Comparison of ENCODE assay signal across 21 cellular contexts in the genomic region with DNA sequence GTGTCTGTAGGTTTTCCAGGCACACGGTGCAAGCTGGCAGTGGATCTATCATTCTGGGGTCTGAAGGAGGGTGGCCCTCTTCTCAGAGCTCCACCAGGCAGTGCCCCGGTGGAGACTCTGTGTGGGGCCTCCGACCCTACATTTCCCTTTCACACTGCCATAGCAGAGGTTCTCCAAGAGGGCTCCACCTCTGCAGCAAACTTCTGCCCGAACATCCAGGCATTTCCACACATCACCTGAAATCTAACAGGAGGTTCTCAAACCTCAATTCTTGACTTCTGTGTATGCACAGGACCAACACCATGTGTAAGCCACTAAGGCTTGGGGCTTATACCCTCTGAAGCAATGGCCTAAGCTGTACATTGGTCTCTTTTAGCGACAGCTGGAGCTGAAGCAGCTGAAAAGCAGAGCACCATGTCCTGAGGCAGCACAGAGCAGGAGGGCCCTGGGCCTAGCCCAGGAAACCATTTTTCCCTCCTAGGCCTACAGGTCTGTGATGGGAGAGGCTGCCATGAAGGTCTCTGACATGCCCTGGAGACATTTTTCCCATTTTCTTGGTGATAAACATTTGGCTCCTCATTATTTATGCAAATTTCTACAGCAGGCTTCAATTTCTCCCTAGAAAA.
DNase-seq lines count a peak whose midpoint lies in the region; ATAC-seq, FAIRE-seq and TF ChIP-seq lines count a peak whose summit lies in the region.
"Had no signal": no experiment of that assay in that cellular context is flagged by ENCODE, and none has a peak within 500 bp of the region (broad histone marks: within the 10 kb centered on the region; RNA-seq: fewer than 3 reads in every experiment).

No MANE protein-coding gene starts in this region.

- intact Hi-C loops in activated naive CD4-positive, alpha-beta T cell treated with anti-CD3 and anti-CD28 coated beads for 36 hours (cut with micrococcal nuclease), result loop anchor here (1.0 kb wide), 1 partner anchor 14 kb away; no protein-coding TSS in a partner anchor
- intact Hi-C loops in K562 (cut with micrococcal nuclease) (no loop called here), sigmoid colon (cut with DNase I) (no loop called here)

- H4K8ac ChIP-seq in H9 (replicated peaks; ENCODE audit: insufficient read length, low read depth, low read length), result no peak overlapping the region

- no peak for TF ChIP-seq POLR2A in K562 (conservative IDR thresholded peaks at IDR 0.05)
- TF ChIP-seq POLR2A in sigmoid colon (IDR thresholded peaks at IDR 0.05), result no peak

- no peak overlapping the region for H3K27ac Mint-ChIP-seq in activated naive CD4-positive, alpha-beta T cell treated with anti-CD3 and anti-CD28 coated beads for 36 hours
- no peak overlapping the region for H3K27ac Mint-ChIP-seq in activated naive CD4-positive, alpha-beta T cell treated with anti-CD3 and anti-CD28 coated beads, Interleukin-2, amount 10 ng/mL, durations not matched to agents 7 days and 5 days
- H3K27ac Mint-ChIP-seq in H9, result no peak overlapping the region
- H3K27ac Mint-ChIP-seq: CD8-positive, alpha-beta T cell had no signal

- no peak for TF ChIP-seq RAD21 in K562 (CRISPR knock-in tag; conservative IDR thresholded peaks at IDR 0.05 in 1 of 2, IDR thresholded peaks at IDR 0.05 in 1 of 2)

- H3K79me2 ChIP-seq in H9 (ENCODE audit: insufficient read depth, low read length) (no peaks in the 10 kb centered on the region), K562 (ENCODE audit: control insufficient read depth, insufficient read depth, low read length) (no peaks in the 10 kb centered on the region)

- H3K27me3 Mint-ChIP-seq in activated naive CD4-positive, alpha-beta T cell treated with anti-CD3 and anti-CD28 coated beads for 36 hours (ENCODE audit: low read depth), result peaks cover 2% of the 10 kb centered on the region
- H3K27me3 Mint-ChIP-seq in activated naive CD4-positive, alpha-beta T cell treated with anti-CD3 and anti-CD28 coated beads, Interleukin-2, amount 10 ng/mL, durations not matched to agents 7 days and 5 days, result peaks cover 6% of the 10 kb centered on the region
- H3K27me3 Mint-ChIP-seq in H9 (ENCODE audit: low read depth), result peaks cover 26% of the 10 kb centered on the region

- no peak overlapping the region for H4K91ac ChIP-seq in H9 (ENCODE audit: insufficient read length, low read depth, low read length)

- H2BK15ac ChIP-seq in H9 (ENCODE audit: low read depth, low read length), result no peak overlapping the region

- TF ChIP-seq EP300 in K562 (IDR thresholded peaks at IDR 0.05; ENCODE audit: low read length) (no peak), sigmoid colon (IDR thresholded peaks at IDR 0.05) (no peak)

- H3K27ac ChIP-seq in H9 (ENCODE audit: insufficient read length, low read depth, low read length), result no peak overlapping the region
- no peak overlapping the region for H3K27ac ChIP-seq in K562 (ENCODE audit: extremely low read depth, low read depth, low read length)
- no peak overlapping the region for H3K27ac ChIP-seq in sigmoid colon

- FAIRE-seq in K562 (lab: Jason Lieb, UNC), result no peak
- FAIRE-seq: GM12892 had no signal

- no peak overlapping the region for H4K5ac ChIP-seq in H9 (ENCODE audit: insufficient read length, low read depth, low read length)

- H3K36me3 ChIP-seq in K562 (ENCODE audit: control insufficient read depth, insufficient read depth, low read length) (no peaks in the 10 kb centered on the region), sigmoid colon (no peaks in the 10 kb centered on the region)
- H3K36me3 ChIP-seq: MG63 had no signal

- TF ChIP-seq CTCF in H9 (conservative IDR thresholded peaks at IDR 0.05) (no peak), K562 (IDR thresholded peaks at IDR 0.05 in 2 of 3, conservative IDR thresholded peaks at IDR 0.05 in 1 of 3; ENCODE audit: insufficient read depth in 2 of 3, low read depth in 1 of 3, low read length in 3 of 3) (no peak), sigmoid colon (IDR thresholded peaks at IDR 0.05) (no peak)

- H2BK5ac ChIP-seq in H9 (ENCODE audit: insufficient read length, low read length), result no peak overlapping the region

- H3K9me3 Mint-ChIP-seq in activated naive CD4-positive, alpha-beta T cell treated with anti-CD3 and anti-CD28 coated beads for 36 hours, result peaks cover 33% of the 10 kb centered on the region
- peaks cover 28% of the 10 kb centered on the region for H3K9me3 Mint-ChIP-seq in activated naive CD4-positive, alpha-beta T cell treated with anti-CD3 and anti-CD28 coated beads, Interleukin-2, amount 10 ng/mL, durations not matched to agents 7 days and 5 days
- peaks cover 53 to 60% of the 10 kb centered on the region in 2 experiments for H3K9me3 Mint-ChIP-seq in H9

- peaks cover 7% of the 10 kb centered on the region for H3K4me1 Mint-ChIP-seq in activated naive CD4-positive, alpha-beta T cell treated with anti-CD3 and anti-CD28 coated beads for 36 hours (ENCODE audit: low read depth)
- no peaks in the 10 kb centered on the region for H3K4me1 Mint-ChIP-seq in activated naive CD4-positive, alpha-beta T cell treated with anti-CD3 and anti-CD28 coated beads, Interleukin-2, amount 10 ng/mL, durations not matched to agents 7 days and 5 days
- H3K4me1 Mint-ChIP-seq in H9, result peaks cover 30 to 39% of the 10 kb centered on the region in 2 experiments

- no peak overlapping the region for H2BK12ac ChIP-seq in H9 (ENCODE audit: insufficient read length, low read depth, low read length)

- H3K4me2 ChIP-seq in H9 (ENCODE audit: insufficient read depth, insufficient read length, low read length), result no peak overlapping the region
- H3K4me2 ChIP-seq in K562 (ENCODE audit: insufficient read depth, low read length), result no peak overlapping the region

- CTCF ChIA-PET in activated naive CD4-positive, alpha-beta T cell treated with anti-CD3 and anti-CD28 coated beads for 36 hours (lab: Charles Lee), result no interaction called here
- CTCF ChIA-PET in activated naive CD4-positive, alpha-beta T cell treated with anti-CD3 and anti-CD28 coated beads, Interleukin-2, amount 10 ng/mL, durations not matched to agents 7 days and 5 days (lab: Charles Lee), result no interaction called here
- CTCF ChIA-PET in K562 (lab: Yijun Ruan, JAX; ENCODE audit: low intra/inter-chr PET ratio), result no interaction called here

- H3T11ph ChIP-seq in H9 (ENCODE audit: low read length), result no peak overlapping the region

- no peak overlapping the region for H2BK120ac ChIP-seq in H9 (ENCODE audit: low read depth, low read length, poor library complexity, severe bottlenecking)

- no peak overlapping the region for H2AK5ac ChIP-seq in H9 (ENCODE audit: insufficient read length, low read length)

- H3K23me2 ChIP-seq in H9 (ENCODE audit: insufficient read length, low read depth, low read length, poor library complexity, severe bottlenecking), result peaks cover 8% of the 10 kb centered on the region

- H4K20me1 ChIP-seq in H9 (ENCODE audit: control insufficient read depth, insufficient read depth, insufficient read length), result no peaks in the 10 kb centered on the region
- H4K20me1 ChIP-seq in K562 (replicated peaks; ENCODE audit: control insufficient read depth, insufficient read depth, low read length), result no peaks in the 10 kb centered on the region

- no peak overlapping the region for H3K14ac ChIP-seq in H9 (ENCODE audit: insufficient read depth, low read length)

- POLR2A ChIA-PET in K562 (lab: Yijun Ruan, JAX), result no interaction called here

- no peaks in the 10 kb centered on the region for H3K27me3 ChIP-seq in H9 (ENCODE audit: insufficient read depth, low read length)
- H3K27me3 ChIP-seq in K562 (ENCODE audit: control insufficient read depth in 2 of 2, insufficient read depth in 2 of 2, low read length in 2 of 2), result peaks cover 3 to 6% of the 10 kb centered on the region in 2 experiments; a peak in 2 of 5 replicates
- no peaks in the 10 kb centered on the region for H3K27me3 ChIP-seq in sigmoid colon
- H3K27me3 ChIP-seq: MG63 had no signal

- no peak overlapping the region for H3K56ac ChIP-seq in H9 (ENCODE audit: insufficient read length, low read depth, low read length)

- no peak overlapping the region for H3K4me3 ChIP-seq in K562
- no peak overlapping the region for H3K4me3 ChIP-seq in sigmoid colon
- H3K4me3 ChIP-seq: MG63 had no signal

- H3K36me3 Mint-ChIP-seq in activated naive CD4-positive, alpha-beta T cell treated with anti-CD3 and anti-CD28 coated beads for 36 hours (ENCODE audit: low read depth), result peaks cover 12% of the 10 kb centered on the region
- no peaks in the 10 kb centered on the region for H3K36me3 Mint-ChIP-seq in activated naive CD4-positive, alpha-beta T cell treated with anti-CD3 and anti-CD28 coated beads, Interleukin-2, amount 10 ng/mL, durations not matched to agents 7 days and 5 days
- peaks cover 32 to 58% (median 50%) of the 10 kb centered on the region in 3 experiments for H3K36me3 Mint-ChIP-seq in H9 (ENCODE audit: insufficient read depth in 1 of 3, low read depth in 3 of 3)

- ATAC-seq in K562, result no peak
- ATAC-seq: CD8-positive, alpha-beta T cell had no signal

- H3K79me1 ChIP-seq in H9 (ENCODE audit: insufficient read depth, low read depth, low read length, poor library complexity, severe bottlenecking), result no peaks in the 10 kb centered on the region

- no TSS peak for BruUV-seq in K562 (replicated peaks; lab: Mats Ljungman, UMichigan)

- no peak overlapping the region for H2BK20ac ChIP-seq in H9 (ENCODE audit: low read depth, low read length, poor library complexity, severe bottlenecking)

- no peak overlapping the region for H3K4ac ChIP-seq in H9 (ENCODE audit: low read depth, low read length)

- no CpG with 5 or more reads among the region's 5 CpGs for WGBS in H9 (ENCODE audit: extremely low coverage, insufficient read length, low lambda C conversion rate)
- 0% methylated on average over 5 of the region's 5 CpGs for WGBS in K562 (ENCODE audit: insufficient coverage, low coverage, missing lambda C conversion rate)
- WGBS in sigmoid colon, 2 donors, result 76% methylated on average over 5 of the region's 5 CpGs

- H3K4me1 ChIP-seq in H9 (ENCODE audit: insufficient read depth, low read length) (peaks cover 11% of the 10 kb centered on the region; the same call in 1 of the 2 replicates), K562 (replicated peaks in 1 of 2; ENCODE audit: control insufficient read depth in 2 of 2, insufficient read depth in 2 of 2, low read length in 2 of 2) (no peaks in the 10 kb centered on the region), sigmoid colon (no peaks in the 10 kb centered on the region)

- H3K4me3 Mint-ChIP-seq in activated naive CD4-positive, alpha-beta T cell treated with anti-CD3 and anti-CD28 coated beads for 36 hours, result no peak overlapping the region
- H3K4me3 Mint-ChIP-seq in activated naive CD4-positive, alpha-beta T cell treated with anti-CD3 and anti-CD28 coated beads, Interleukin-2, amount 10 ng/mL, durations not matched to agents 7 days and 5 days, result no peak overlapping the region
- no peak overlapping the region for H3K4me3 Mint-ChIP-seq in H9
- H3K4me3 Mint-ChIP-seq: CD8-positive, alpha-beta T cell had no signal

- H3K9ac ChIP-seq in H9 (ENCODE audit: extremely low read depth, insufficient read length, low read length), result no peak overlapping the region
- no peak overlapping the region for H3K9ac ChIP-seq in K562 (ENCODE audit: insufficient read depth in 1 of 2, low read depth in 2 of 2, low read length in 2 of 2)

- no peaks in the 10 kb centered on the region for H3K9me1 ChIP-seq in K562 (ENCODE audit: control insufficient read depth, insufficient read depth, low read length)

- H2AFZ ChIP-seq in H9 (ENCODE audit: low read length) (no peak overlapping the region), K562 (ENCODE audit: low read depth, low read length) (no peak overlapping the region)

- DNase-seq in activated naive CD4-positive, alpha-beta T cell treated with anti-CD3 and anti-CD28 coated beads for 36 hours, result peak; percentile 30
- no peak for DNase-seq in activated naive CD4-positive, alpha-beta T cell treated with anti-CD3 and anti-CD28 coated beads, Interleukin-2, amount 10 ng/mL, durations not matched to agents 7 days and 5 days
- DNase-seq in H9 (peak; percentile 24), K562 (ENCODE audit: extremely low read depth in 1 of 4, low spot score in 3 of 4) (no peak), sigmoid colon (peak; percentile 13), CD1c-positive myeloid dendritic cell (ENCODE audit: extremely low spot score) (no peak)
- no peak for DNase-seq in central memory CD4-positive, alpha-beta T cell
- DNase-seq: ACHN; AML-193; CD8-positive, alpha-beta T cell; GF-D8; Karpas-422; MG63; NCI-H1092; NCI-H146; NCI-H2107; NCI-H345; NCI-H526; NK-92 treated with Interleukin-12 subunit alpha and Interleukin-12 subunit beta, amount 100 ng/mL, for 24 hours; OCI-M1 had no signal

- in situ Hi-C loops in K562 (cut with MboI), result no loop called here

- peaks cover 23% of the 10 kb centered on the region for H3K9me3 ChIP-seq in H9 (ENCODE audit: control insufficient read depth, low read depth, low read length)
- H3K9me3 ChIP-seq in K562 (replicated peaks; ENCODE audit: control insufficient read depth, insufficient read depth, low read depth, low read length), result no peaks in the 10 kb centered on the region; the same call in 1 of the 2 replicates
- H3K9me3 ChIP-seq in sigmoid colon, result no peaks in the 10 kb centered on the region

- no peak overlapping the region for H3K23ac ChIP-seq in H9 (ENCODE audit: insufficient read length, low read depth, low read length)

- H3K18ac ChIP-seq in H9 (ENCODE audit: insufficient read length, low read depth, low read length), result no peak overlapping the region

Comparison
In these comparisons a context has a peak if more than half of its experiments do, and no peak if none do; other contexts are left out.
1. DNase-seq: peak in activated naive CD4-positive, alpha-beta T cell treated with anti-CD3 and anti-CD28 coated beads for 36 hours (single experiment), H9 (single experiment) and sigmoid colon (single experiment); none in activated naive CD4-positive, alpha-beta T cell treated with anti-CD3 and anti-CD28 coated beads, Interleukin-2, amount 10 ng/mL, durations not matched to agents 7 days and 5 days (single experiment), K562 (0 of 4), CD1c-positive myeloid dendritic cell (single experiment) and central memory CD4-positive, alpha-beta T cell (single experiment).